Comparison of ENCODE assay signal across 13 cellular contexts in genomic region chr3:14131134-14131533, GRCh38. TPM values are rescaled to one million over a fixed set of nuclear protein-coding genes. Genes with fewer than 3 reads are reported as not detected.
DNase-seq lines count a peak whose midpoint lies in the region; ATAC-seq lines count a peak whose summit lies in the region.
"Had no signal": no experiment of that assay in that cellular context is flagged by ENCODE, and none has a peak within 500 bp of the region (broad histone marks: within the 10 kb centered on the region; RNA-seq: fewer than 3 reads in every experiment).

No MANE protein-coding gene starts in this region.

- ATAC-seq in T-helper 17 cell (no peak), left lobe of liver (peak; percentile 62), HG02870 (IDR thresholded peaks at IDR 0.05; ENCODE audit: unreplicated experiment) (no peak)

- H3K36me3 Mint-ChIP-seq in T-helper 17 cell (ENCODE audit: low read depth), result peaks cover 5% of the 10 kb centered on the region

- H3K4me1 Mint-ChIP-seq in T-helper 17 cell, result peaks cover 25% of the 10 kb centered on the region

- peak; percentile 53 for DNase-seq in activated effector memory CD4-positive, alpha-beta T cell treated with anti-CD3 and anti-CD28 coated beads, Interleukin-2, amount 50 U/mL, for 16 hours
- DNase-seq in activated effector memory CD4-positive, alpha-beta T cell treated with Interleukin-2 at 50 U/mL for 16 hours, result no peak
- DNase-seq in 8988T, result peak; percentile 13
- no peak for DNase-seq in T-helper 17 cell
- no peak for DNase-seq in left lobe of liver (ENCODE audit: low spot score)
- no peak for DNase-seq in stimulated activated CD4-positive, alpha-beta T cell treated with anti-CD3 and anti-CD28 coated beads, Interleukin-12 subunit alpha, Interleukin-12 subunit beta, amount 100 ng/mL, for 4 hours
- no peak for DNase-seq in NCI-H226
- DNase-seq: ACHN; Calu3; CD4-positive, CD25-positive, alpha-beta regulatory T cell; DMS 273 treated with DMSO at 0.1 percent for 48 hours; HCEC 1CT had no signal

- H3K4me3 Mint-ChIP-seq in T-helper 17 cell, result no peak overlapping the region

- no peaks in the 10 kb centered on the region for H3K27me3 Mint-ChIP-seq in T-helper 17 cell
- H3K27me3 Mint-ChIP-seq: CD4-positive, CD25-positive, alpha-beta regulatory T cell had no signal

- H3K27ac Mint-ChIP-seq in T-helper 17 cell, result peak overlapping the region; percentile 54

- no peaks in the 10 kb centered on the region for H3K9me3 ChIP-seq in T-helper 17 cell (ENCODE audit: control insufficient read depth, low read length, poor library complexity, severe bottlenecking)

RNA-seq across cellular contexts. Expression of gene TMEM43, which starts 6.3 kb away (rescaled TPM):
- total RNA-seq in T-helper 17 cell, result 10 to 100 TPM; 45.6 to 51.4 TPM
- total RNA-seq in left lobe of liver, result 9.3 TPM

RNA-seq across cellular contexts. Expression of gene CHCHD4, which starts 6.5 kb away (rescaled TPM):
- total RNA-seq in T-helper 17 cell, result 1 to 10 TPM; 2.7 to 3.6 TPM
- total RNA-seq in left lobe of liver, result 7.1 TPM

RNA-seq across cellular contexts. Expression of gene XPC, which starts 47.3 kb away (rescaled TPM):
- total RNA-seq in T-helper 17 cell, result 10 to 100 TPM; 65.0 to 76.4 TPM
- 18.8 TPM for total RNA-seq in left lobe of liver

RNA-seq across cellular contexts. Expression of gene LSM3, which starts 47.5 kb away (rescaled TPM):
- total RNA-seq in T-helper 17 cell, result 1 to 10 TPM; 5.5 to 6.3 TPM
- 5.0 TPM for total RNA-seq in left lobe of liver

Comparison
In these comparisons a context has a peak if more than half of its experiments do, and no peak if none do; other contexts are left out.
1. DNase-seq: peak in activated effector memory CD4-positive, alpha-beta T cell treated with anti-CD3 and anti-CD28 coated beads, Interleukin-2, amount 50 U/mL, for 16 hours (single experiment) and 8988T (single experiment); none in activated effector memory CD4-positive, alpha-beta T cell treated with Interleukin-2 at 50 U/mL for 16 hours (single experiment), T-helper 17 cell (0 of 3), left lobe of liver (single experiment), stimulated activated CD4-positive, alpha-beta T cell treated with anti-CD3 and anti-CD28 coated beads, Interleukin-12 subunit alpha, Interleukin-12 subunit beta, amount 100 ng/mL, for 4 hours (single experiment) and NCI-H226 (single experiment).